Comparison of ENCODE assay signal across 22 cellular contexts in the genomic region with DNA sequence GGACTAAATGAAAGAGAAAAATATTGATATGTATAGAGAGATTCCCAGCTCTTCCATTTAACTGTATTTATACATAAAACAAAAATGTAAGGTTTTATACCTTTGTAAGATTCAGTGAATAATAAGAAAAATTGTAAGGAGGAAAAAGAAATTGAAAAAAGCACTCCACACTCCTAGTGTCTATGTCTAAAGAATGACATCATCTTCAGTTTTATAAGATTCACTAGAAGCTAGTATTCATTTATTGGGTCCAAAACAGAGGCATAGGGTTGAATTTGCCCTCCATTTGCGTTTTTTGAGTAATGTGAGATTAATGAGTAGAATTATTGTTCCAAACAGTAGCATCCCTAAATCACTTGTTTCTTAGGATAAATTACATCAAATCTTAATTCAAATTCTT.
DNase-seq lines count a peak whose midpoint lies in the region; ATAC-seq, FAIRE-seq and TF ChIP-seq lines count a peak whose summit lies in the region.
"Had no signal": no experiment of that assay in that cellular context is flagged by ENCODE, and none has a peak within 500 bp of the region (broad histone marks: within the 10 kb centered on the region; RNA-seq: fewer than 3 reads in every experiment).

No MANE protein-coding gene starts in this region.

- BruUV-seq in GM12878 (replicated peaks; lab: Mats Ljungman, UMichigan), result no TSS peak

- H3K4me1 ChIP-seq in HEK293 (ENCODE audit: control insufficient read depth, insufficient read depth, low read length) (no peaks in the 10 kb centered on the region), GM12878 (ENCODE audit: control insufficient read depth, insufficient read depth, low read length) (peaks cover 10% of the 10 kb centered on the region)

- TF ChIP-seq EP300 in GM12878 (IDR thresholded peaks at IDR 0.05; ENCODE audit: borderline replicate concordance in 1 of 2, control insufficient read depth in 1 of 2, low read depth in 2 of 2, low read length in 2 of 2), result no peak

- H3K36me3 ChIP-seq in HEK293 (ENCODE audit: control insufficient read depth in 2 of 2, insufficient read depth in 1 of 2, low read length in 2 of 2) (no peaks in the 10 kb centered on the region; a peak in 1 of 3 replicates), GM12878 (ENCODE audit: control insufficient read depth in 2 of 2, insufficient read depth in 2 of 2, low read length in 1 of 2) (no peaks in the 10 kb centered on the region)
- H3K36me3 ChIP-seq: BE2C, BLaER1 had no signal

- FAIRE-seq in GM12878 (lab: Jason Lieb, UNC), result no peak
- FAIRE-seq: A549, GM12891, GM19239 had no signal

- in situ Hi-C loops in GM12878 (cut with MboI), result no loop called here

- no peaks in the 10 kb centered on the region for H4K20me1 ChIP-seq in GM12878 (ENCODE audit: control insufficient read depth, insufficient read depth)
- H4K20me1 ChIP-seq: BLaER1 had no signal

- SMC1A ChIA-PET in GM12878 (lab: Charles Lee; ENCODE audit: uncharacterized antibody, unreplicated experiment), result interaction anchor here (0.6 to 1.1 kb wide), 2 partner anchors 10 to 335 kb away, joined by 3 read pairs; no protein-coding TSS in a partner anchor

- H3K79me2 ChIP-seq in GM12878 (ENCODE audit: control insufficient read depth, insufficient read depth, low read length), result no peaks in the 10 kb centered on the region

- TF ChIP-seq RAD21 in GM12878 (IDR thresholded peaks at IDR 0.05; ENCODE audit: insufficient read depth, low read depth, low read length), result no peak

- no peak overlapping the region for H3K9ac ChIP-seq in GM12878 (ENCODE audit: control insufficient read depth, insufficient read depth, low read length)
- H3K9ac ChIP-seq: BLaER1 had no signal

- no peak overlapping the region for H3K4me2 ChIP-seq in GM12878 (ENCODE audit: control insufficient read depth, insufficient read depth)
- H3K4me2 ChIP-seq: A549, BLaER1 had no signal

- H3K9me3 ChIP-seq in HEK293 (ENCODE audit: control insufficient read depth, insufficient read depth, low read depth, low read length), result no peaks in the 10 kb centered on the region
- H3K9me3 ChIP-seq in GM12878 (replicated peaks; ENCODE audit: control insufficient read depth, insufficient read depth, low read length), result no peaks in the 10 kb centered on the region
- H3K9me3 ChIP-seq: A549, BE2C, BLaER1 had no signal

- intact Hi-C loops in GM12878 (cut with micrococcal nuclease; ENCODE audit: unreplicated experiment), result no loop called here

- H3K27ac ChIP-seq in 22Rv1 (peak overlapping the region; percentile 88), HEK293 (ENCODE audit: extremely low read depth, low read depth, low read length) (no peak overlapping the region), GM12878 (ENCODE audit: control insufficient read depth, insufficient read depth) (no peak overlapping the region), substantia nigra (ENCODE audit: low read depth, low read length, poor library complexity, severe bottlenecking) (no peak overlapping the region)
- H3K27ac ChIP-seq: A549, BLaER1 had no signal

- no peak for TF ChIP-seq CTCF in 22Rv1 (IDR thresholded peaks at IDR 0.05)
- TF ChIP-seq CTCF in HEK293 (tag by site-specific recombination; IDR thresholded peaks at IDR 0.05), result no peak
- no peak for TF ChIP-seq CTCF in GM12878 (IDR thresholded peaks at IDR 0.05 in 2 of 3, conservative IDR thresholded peaks at IDR 0.05 in 1 of 3; ENCODE audit: control insufficient read depth in 2 of 3, extremely low read depth in 1 of 3, insufficient read depth in 1 of 3, low read depth in 3 of 3, low read length in 3 of 3)

- H3K4me3 ChIP-seq in HEK293 (ENCODE audit: low read depth, low read length), result no peak overlapping the region
- H3K4me3 ChIP-seq in GM12878, result no peak overlapping the region
- H3K4me3 ChIP-seq: A549, BLaER1 had no signal

- WGBS in GM12878 (ENCODE audit: insufficient coverage, insufficient replicate concordance, low lambda C conversion rate, missing lambda C conversion rate), result 90% methylated on average over 1 of the region's 1 CpG

- CTCF ChIA-PET in HEK293 (lab: Yijun Ruan, JAX), result no interaction called here
- CTCF ChIA-PET in GM12878 (lab: Yijun Ruan, JAX), result interaction anchor here (0.6 kb wide), 1 partner anchor 193 kb away, joined by 3 read pairs; no protein-coding TSS in a partner anchor

- DNase-seq in GM12878 (ENCODE audit: low read depth, low spot score), result no peak
- DNase-seq in substantia nigra (lab: John Stamatoyannopoulos, UW), result no peak
- no peak for DNase-seq in AML-193 (lab: John Stamatoyannopoulos, UW)
- DNase-seq: BE2C; C1 segment of cervical spinal cord; CD4-positive, alpha-beta memory T cell; CD4-positive, CD25-positive, alpha-beta regulatory T cell; CD8-positive, alpha-beta memory T cell; COR-L47; DMS 273 treated with DMSO at 0.1 percent for 48 hours; DMS153; DMS53; DMS79; DND-41; EL; GDM1 had no signal

- RAD21 ChIA-PET in GM12878 (lab: Charles Lee; ENCODE audit: unreplicated experiment), result interaction anchor here (0.6 kb wide), 1 partner anchor 42 kb away, joined by 4 read pairs; no protein-coding TSS in a partner anchor

- H3K27me3 ChIP-seq in GM12878 (replicated peaks in 1 of 2; ENCODE audit: control insufficient read depth in 2 of 2, insufficient read depth in 2 of 2, low read length in 1 of 2), result no peaks in the 10 kb centered on the region
- H3K27me3 ChIP-seq: BE2C, BLaER1 had no signal

- no peak for ATAC-seq in GM12878
- ATAC-seq: A549 had no signal

- TF ChIP-seq POLR2A in GM12878 (IDR thresholded peaks at IDR 0.05; ENCODE audit: low read depth, low read length), result no peak

- no peak overlapping the region for H2AFZ ChIP-seq in GM12878 (ENCODE audit: control insufficient read depth, low read depth, low read length)

- POLR2A ChIA-PET in HEK293 (lab: Yijun Ruan, JAX) (no interaction called here), GM12878 (lab: Charles Lee) (no interaction called here)

TF ChIP-seq in HEK293, 187 proteins besides CTCF, POLR2A, EP300 and RAD21:
- TF ChIP-seq ATF2 (tag by site-specific recombination; IDR thresholded peaks at IDR 0.05; ENCODE audit: low read depth), result peak; percentile 82
- no peak for TF ChIP-seq ZBTB48 (tag by site-specific recombination; IDR thresholded peaks at IDR 0.05)
- TF ChIP-seq, protein P1, sequence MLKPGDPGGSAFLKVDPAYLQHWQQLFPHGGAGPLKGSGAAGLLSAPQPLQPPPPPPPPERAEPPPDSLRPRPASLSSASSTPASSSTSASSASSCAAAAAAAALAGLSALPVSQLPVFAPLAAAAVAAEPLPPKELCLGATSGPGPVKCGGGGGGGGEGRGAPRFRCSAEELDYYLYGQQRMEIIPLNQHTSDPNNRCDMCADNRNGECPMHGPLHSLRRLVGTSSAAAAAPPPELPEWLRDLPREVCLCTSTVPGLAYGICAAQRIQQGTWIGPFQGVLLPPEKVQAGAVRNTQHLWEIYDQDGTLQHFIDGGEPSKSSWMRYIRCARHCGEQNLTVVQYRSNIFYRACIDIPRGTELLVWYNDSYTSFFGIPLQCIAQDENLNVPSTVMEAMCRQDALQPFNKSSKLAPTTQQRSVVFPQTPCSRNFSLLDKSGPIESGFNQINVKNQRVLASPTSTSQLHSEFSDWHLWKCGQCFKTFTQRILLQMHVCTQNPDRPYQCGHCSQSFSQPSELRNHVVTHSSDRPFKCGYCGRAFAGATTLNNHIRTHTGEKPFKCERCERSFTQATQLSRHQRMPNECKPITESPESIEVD (tag by site-specific recombination; IDR thresholded peaks at IDR 0.05), result peak; percentile 18; the same call in 1 of the 2 replicates

TF ChIP-seq in GM12878, 131 proteins besides CTCF, POLR2A, EP300 and RAD21:
- no peak for TF ChIP-seq SP1 (IDR thresholded peaks at IDR 0.05; ENCODE audit: low read depth, low read length)
- TF ChIP-seq, protein P2, sequence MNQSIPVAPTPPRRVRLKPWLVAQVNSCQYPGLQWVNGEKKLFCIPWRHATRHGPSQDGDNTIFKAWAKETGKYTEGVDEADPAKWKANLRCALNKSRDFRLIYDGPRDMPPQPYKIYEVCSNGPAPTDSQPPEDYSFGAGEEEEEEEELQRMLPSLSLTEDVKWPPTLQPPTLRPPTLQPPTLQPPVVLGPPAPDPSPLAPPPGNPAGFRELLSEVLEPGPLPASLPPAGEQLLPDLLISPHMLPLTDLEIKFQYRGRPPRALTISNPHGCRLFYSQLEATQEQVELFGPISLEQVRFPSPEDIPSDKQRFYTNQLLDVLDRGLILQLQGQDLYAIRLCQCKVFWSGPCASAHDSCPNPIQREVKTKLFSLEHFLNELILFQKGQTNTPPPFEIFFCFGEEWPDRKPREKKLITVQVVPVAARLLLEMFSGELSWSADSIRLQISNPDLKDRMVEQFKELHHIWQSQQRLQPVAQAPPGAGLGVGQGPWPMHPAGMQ (IDR thresholded peaks at IDR 0.05; ENCODE audit: borderline replicate concordance), result no peak
- TF ChIP-seq SPI1 (IDR thresholded peaks at IDR 0.05; ENCODE audit: borderline replicate concordance, insufficient read depth, low read depth, low read length), result no peak
- no peak for TF ChIP-seq RAD51 (IDR thresholded peaks at IDR 0.05)
- peak; percentile 55; the same call in 1 of the 2 replicates for TF ChIP-seq ATF7 (IDR thresholded peaks at IDR 0.05; ENCODE audit: low read depth)
